In the genomic region with DNA sequence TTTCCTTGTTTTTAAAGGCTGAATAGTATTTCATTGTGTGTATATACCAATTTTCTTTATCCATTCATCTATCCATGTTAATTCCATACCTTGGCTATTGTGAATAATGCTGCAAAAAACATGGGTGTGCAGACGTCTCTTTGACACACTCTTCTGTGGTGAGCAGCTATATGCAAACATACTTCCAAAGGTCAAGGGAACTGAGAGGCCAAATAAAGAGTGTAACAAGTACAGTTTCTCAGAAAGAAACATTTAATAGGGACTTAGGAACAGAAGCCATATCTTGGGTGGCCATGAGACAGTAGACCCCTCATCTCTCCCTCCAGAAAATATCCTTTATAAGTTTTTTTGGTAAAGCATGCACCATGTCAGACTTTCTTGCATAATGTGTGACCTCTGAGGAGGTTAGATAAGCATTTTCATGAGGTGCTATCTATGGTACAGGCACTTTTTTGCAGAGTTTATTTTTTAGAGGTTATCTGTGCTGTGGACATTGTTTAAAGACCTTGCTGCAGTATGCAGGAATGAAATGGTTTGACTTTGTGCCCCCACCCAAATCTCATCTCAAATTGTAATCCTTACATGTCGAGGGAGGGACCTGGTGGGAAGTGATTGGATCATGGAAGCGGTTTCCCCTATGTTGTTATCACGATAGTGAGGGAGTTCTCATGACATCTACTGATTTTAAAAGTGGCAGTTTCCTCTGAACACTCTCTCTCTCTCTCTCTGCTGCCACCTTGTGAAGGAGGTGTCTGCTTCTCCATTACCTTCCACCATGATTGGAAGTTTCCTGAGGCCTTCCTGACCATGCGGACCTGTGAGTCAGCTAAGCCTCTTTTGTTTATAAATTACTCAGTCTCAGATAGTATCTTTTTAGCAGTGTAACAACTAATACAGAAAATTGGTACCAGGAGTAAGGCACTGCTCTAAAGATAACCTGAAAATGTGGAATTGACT, we compare ENCODE assay signal across 1 cellular context.
TF ChIP-seq lines count a peak whose summit lies in the region.

No MANE protein-coding gene starts in this region.

TF ChIP-seq in HepG2, 621 proteins besides CTCF, POLR2A, EP300 and RAD21 (continued from another document and continues in another):
- TF ChIP-seq, protein P1, sequence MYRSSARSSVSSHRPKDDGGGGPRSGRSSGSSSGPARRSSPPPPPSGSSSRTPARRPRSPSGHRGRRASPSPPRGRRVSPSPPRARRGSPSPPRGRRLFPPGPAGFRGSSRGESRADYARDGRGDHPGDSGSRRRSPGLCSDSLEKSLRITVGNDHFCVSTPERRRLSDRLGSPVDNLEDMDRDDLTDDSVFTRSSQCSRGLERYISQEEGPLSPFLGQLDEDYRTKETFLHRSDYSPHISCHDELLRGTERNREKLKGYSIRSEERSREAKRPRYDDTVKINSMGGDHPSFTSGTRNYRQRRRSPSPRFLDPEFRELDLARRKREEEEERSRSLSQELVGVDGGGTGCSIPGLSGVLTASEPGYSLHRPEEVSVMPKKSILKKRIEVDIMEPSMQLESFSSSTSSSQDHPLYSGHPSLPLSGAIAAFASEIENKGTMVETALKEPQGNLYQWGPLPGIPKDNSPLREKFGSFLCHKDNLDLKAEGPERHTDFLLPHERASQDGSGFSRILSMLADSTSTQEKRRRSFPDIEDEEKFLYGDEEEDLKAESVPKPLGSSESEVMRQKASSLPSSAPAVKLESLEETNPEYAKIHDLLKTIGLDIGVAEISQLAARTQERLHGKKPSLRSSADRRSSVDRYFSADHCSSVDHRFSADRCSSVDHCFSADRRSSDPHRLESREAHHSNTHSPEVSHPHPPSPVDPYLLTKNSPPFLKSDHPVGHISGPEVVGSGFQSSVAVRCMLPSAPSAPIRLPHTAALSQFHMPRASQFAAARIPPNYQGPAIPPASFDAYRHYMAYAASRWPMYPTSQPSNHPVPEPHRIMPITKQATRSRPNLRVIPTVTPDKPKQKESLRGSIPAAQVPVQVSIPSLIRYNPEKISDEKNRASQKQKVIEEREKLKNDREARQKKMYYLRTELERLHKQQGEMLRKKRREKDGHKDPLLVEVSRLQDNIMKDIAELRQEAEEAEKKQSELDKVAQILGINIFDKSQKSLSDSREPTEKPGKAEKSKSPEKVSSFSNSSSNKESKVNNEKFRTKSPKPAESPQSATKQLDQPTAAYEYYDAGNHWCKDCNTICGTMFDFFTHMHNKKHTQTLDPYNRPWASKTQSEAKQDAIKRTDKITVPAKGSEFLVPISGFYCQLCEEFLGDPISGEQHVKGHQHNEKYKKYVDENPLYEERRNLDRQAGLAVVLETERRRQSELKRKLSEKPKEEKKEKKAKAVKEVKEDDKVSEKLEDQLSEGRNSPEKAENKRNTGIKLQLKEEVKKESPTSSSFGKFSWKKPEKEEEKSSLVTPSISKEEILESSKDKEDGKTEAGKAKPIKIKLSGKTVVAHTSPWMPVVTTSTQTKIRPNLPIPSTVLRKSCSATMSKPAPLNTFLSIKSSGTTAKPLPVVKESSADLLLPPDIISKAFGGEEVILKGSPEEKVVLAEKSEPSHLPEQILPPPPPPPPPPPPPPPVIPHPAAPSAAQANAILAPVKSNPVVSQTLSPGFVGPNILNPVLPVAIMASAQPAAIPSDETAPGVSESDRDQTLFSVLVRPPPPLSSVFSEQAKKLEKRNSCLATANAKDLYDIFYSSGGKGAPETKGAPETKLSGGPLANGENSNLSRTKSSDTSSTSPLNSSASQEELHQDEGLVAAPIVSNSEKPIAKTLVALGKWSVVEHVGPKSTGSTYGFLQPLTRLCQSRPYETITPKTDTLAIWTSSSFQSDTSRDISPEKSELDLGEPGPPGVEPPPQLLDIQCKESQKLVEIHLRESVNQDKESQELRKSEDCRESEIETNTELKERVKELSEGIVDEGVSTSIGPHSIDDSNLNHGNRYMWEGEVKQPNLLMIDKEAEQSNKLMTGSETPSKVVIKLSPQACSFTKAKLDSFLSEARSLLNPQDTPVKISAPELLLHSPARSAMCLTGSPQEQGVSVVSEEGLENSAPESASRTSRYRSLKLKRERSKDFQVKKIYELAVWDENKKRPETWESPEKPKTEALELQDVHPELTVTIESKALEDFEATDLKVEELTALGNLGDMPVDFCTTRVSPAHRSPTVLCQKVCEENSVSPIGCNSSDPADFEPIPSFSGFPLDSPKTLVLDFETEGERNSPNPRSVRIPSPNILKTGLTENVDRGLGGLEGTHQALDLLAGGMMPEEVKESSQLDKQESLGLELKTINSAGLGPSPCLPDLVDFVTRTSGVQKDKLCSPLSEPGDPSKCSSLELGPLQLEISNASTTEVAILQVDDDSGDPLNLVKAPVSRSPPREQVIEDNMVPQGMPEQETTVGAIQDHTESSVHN (CRISPR knock-in tag; IDR thresholded peaks at IDR 0.05) = no peak
- TF ChIP-seq KLF16 (CRISPR knock-in tag; IDR thresholded peaks at IDR 0.05) = no peak
- TF ChIP-seq ZNF674 (CRISPR knock-in tag; IDR thresholded peaks at IDR 0.05; ENCODE audit: low read depth) = no peak
- TF ChIP-seq ZNF878 (CRISPR knock-in tag; IDR thresholded peaks at IDR 0.05) = no peak
- peak; percentile 62 for TF ChIP-seq STAG1 (CRISPR knock-in tag; IDR thresholded peaks at IDR 0.05)
- 0 out of 2 replicates have a peak, but pooled peaks have one; percentile 25 for TF ChIP-seq ELF3 (CRISPR knock-in tag; IDR thresholded peaks at IDR 0.05)
- no peak for TF ChIP-seq HNRNPH1 (optimal IDR thresholded peaks at IDR 0.05; ENCODE audit: low read depth, low read length)
- peak; percentile 24; the same call in 1 of the 2 replicates for TF ChIP-seq ERF (CRISPR knock-in tag; IDR thresholded peaks at IDR 0.05)
- TF ChIP-seq CC2D1A (CRISPR knock-in tag; IDR thresholded peaks at IDR 0.05) = no peak
- no peak for TF ChIP-seq NFKB2 (CRISPR knock-in tag; IDR thresholded peaks at IDR 0.05; ENCODE audit: borderline replicate concordance)
- peak; percentile 25; the same call in 1 of the 2 replicates for TF ChIP-seq PITX1 (CRISPR knock-in tag; IDR thresholded peaks at IDR 0.05)
- TF ChIP-seq ZNF614 (CRISPR knock-in tag; IDR thresholded peaks at IDR 0.05; ENCODE audit: borderline replicate concordance) = 0 out of 2 replicates have a peak, but pooled peaks have one; percentile 14
- no peak for TF ChIP-seq IRX3 (CRISPR knock-in tag; IDR thresholded peaks at IDR 0.05; ENCODE audit: borderline replicate concordance, low read depth)
- TF ChIP-seq, protein P2, sequence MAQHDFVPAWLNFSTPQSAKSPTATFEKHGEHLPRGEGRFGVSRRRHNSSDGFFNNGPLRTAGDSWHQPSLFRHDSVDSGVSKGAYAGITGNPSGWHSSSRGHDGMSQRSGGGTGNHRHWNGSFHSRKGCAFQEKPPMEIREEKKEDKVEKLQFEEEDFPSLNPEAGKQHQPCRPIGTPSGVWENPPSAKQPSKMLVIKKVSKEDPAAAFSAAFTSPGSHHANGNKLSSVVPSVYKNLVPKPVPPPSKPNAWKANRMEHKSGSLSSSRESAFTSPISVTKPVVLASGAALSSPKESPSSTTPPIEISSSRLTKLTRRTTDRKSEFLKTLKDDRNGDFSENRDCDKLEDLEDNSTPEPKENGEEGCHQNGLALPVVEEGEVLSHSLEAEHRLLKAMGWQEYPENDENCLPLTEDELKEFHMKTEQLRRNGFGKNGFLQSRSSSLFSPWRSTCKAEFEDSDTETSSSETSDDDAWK (CRISPR knock-in tag; IDR thresholded peaks at IDR 0.05) = no peak
- TF ChIP-seq PCBP2 (optimal IDR thresholded peaks at IDR 0.05; ENCODE audit: low read depth, low read length, poor library complexity, severe bottlenecking) = no peak
- TF ChIP-seq HMG20A (CRISPR knock-in tag; IDR thresholded peaks at IDR 0.05; ENCODE audit: borderline replicate concordance) = 0 out of 2 replicates have a peak, but pooled peaks have one; percentile 12
- TF ChIP-seq ATM (IDR thresholded peaks at IDR 0.05; ENCODE audit: borderline replicate concordance) = no peak
- 0 out of 2 replicates have a peak, but pooled peaks have one; percentile 25 for TF ChIP-seq ZNF335 (CRISPR knock-in tag; IDR thresholded peaks at IDR 0.05)
- no peak for TF ChIP-seq MED13 (CRISPR knock-in tag; IDR thresholded peaks at IDR 0.05)
- no peak for TF ChIP-seq TGIF2 (CRISPR knock-in tag; IDR thresholded peaks at IDR 0.05)
- peak; percentile 80 for TF ChIP-seq NR2F6 (IDR thresholded peaks at IDR 0.05)
- TF ChIP-seq NR2F6 (CRISPR knock-in tag; IDR thresholded peaks at IDR 0.05) = peak; percentile 54
- TF ChIP-seq HNF4A (CRISPR knock-in tag; IDR thresholded peaks at IDR 0.05) = peak; percentile 65
- TF ChIP-seq NR2F1 (CRISPR knock-in tag; IDR thresholded peaks at IDR 0.05) = peak; percentile 19 to 66; a peak in 3 of 4 replicates
- no peak; the same call in none of the 2 replicates for TF ChIP-seq MED1 (CRISPR knock-in tag; IDR thresholded peaks at IDR 0.05)
- TF ChIP-seq ZNF713 (CRISPR knock-in tag; IDR thresholded peaks at IDR 0.05) = no peak
- TF ChIP-seq NCOA2 (CRISPR knock-in tag; IDR thresholded peaks at IDR 0.05) = peak; percentile 30; the same call in 1 of the 2 replicates
- TF ChIP-seq, protein P3, sequence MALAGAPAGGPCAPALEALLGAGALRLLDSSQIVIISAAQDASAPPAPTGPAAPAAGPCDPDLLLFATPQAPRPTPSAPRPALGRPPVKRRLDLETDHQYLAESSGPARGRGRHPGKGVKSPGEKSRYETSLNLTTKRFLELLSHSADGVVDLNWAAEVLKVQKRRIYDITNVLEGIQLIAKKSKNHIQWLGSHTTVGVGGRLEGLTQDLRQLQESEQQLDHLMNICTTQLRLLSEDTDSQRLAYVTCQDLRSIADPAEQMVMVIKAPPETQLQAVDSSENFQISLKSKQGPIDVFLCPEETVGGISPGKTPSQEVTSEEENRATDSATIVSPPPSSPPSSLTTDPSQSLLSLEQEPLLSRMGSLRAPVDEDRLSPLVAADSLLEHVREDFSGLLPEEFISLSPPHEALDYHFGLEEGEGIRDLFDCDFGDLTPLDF (CRISPR knock-in tag; IDR thresholded peaks at IDR 0.05) = no peak
- no peak for TF ChIP-seq RXRB (CRISPR knock-in tag; IDR thresholded peaks at IDR 0.05; ENCODE audit: borderline replicate concordance)
- TF ChIP-seq NR2C2 (CRISPR knock-in tag; IDR thresholded peaks at IDR 0.05; ENCODE audit: borderline replicate concordance) = peak; percentile 45; the same call in 1 of the 2 replicates
- TF ChIP-seq, protein P4, sequence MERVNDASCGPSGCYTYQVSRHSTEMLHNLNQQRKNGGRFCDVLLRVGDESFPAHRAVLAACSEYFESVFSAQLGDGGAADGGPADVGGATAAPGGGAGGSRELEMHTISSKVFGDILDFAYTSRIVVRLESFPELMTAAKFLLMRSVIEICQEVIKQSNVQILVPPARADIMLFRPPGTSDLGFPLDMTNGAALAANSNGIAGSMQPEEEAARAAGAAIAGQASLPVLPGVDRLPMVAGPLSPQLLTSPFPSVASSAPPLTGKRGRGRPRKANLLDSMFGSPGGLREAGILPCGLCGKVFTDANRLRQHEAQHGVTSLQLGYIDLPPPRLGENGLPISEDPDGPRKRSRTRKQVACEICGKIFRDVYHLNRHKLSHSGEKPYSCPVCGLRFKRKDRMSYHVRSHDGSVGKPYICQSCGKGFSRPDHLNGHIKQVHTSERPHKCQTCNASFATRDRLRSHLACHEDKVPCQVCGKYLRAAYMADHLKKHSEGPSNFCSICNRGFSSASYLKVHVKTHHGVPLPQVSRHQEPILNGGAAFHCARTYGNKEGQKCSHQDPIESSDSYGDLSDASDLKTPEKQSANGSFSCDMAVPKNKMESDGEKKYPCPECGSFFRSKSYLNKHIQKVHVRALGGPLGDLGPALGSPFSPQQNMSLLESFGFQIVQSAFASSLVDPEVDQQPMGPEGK (CRISPR knock-in tag; IDR thresholded peaks at IDR 0.05) = 0 out of 2 replicates have a peak, but pooled peaks have one; percentile 6
- no peak for TF ChIP-seq ISX (CRISPR knock-in tag; conservative IDR thresholded peaks at IDR 0.05)
- no peak for TF ChIP-seq NR1H2 (CRISPR knock-in tag; IDR thresholded peaks at IDR 0.05; ENCODE audit: borderline replicate concordance, low read depth)
- TF ChIP-seq, protein P5, sequence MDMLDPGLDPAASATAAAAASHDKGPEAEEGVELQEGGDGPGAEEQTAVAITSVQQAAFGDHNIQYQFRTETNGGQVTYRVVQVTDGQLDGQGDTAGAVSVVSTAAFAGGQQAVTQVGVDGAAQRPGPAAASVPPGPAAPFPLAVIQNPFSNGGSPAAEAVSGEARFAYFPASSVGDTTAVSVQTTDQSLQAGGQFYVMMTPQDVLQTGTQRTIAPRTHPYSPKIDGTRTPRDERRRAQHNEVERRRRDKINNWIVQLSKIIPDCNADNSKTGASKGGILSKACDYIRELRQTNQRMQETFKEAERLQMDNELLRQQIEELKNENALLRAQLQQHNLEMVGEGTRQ (IDR thresholded peaks at IDR 0.05; ENCODE audit: low read depth, low read length) = no peak
- TF ChIP-seq, protein P5 (CRISPR knock-in tag; IDR thresholded peaks at IDR 0.05; ENCODE audit: borderline replicate concordance) = no peak
- TF ChIP-seq KAT7 (CRISPR knock-in tag; IDR thresholded peaks at IDR 0.05; ENCODE audit: borderline replicate concordance) = peak; percentile 29; the same call in 1 of the 2 replicates
- peak; percentile 14; the same call in 1 of the 2 replicates for TF ChIP-seq REPIN1 (CRISPR knock-in tag; IDR thresholded peaks at IDR 0.05; ENCODE audit: borderline replicate concordance, low read depth)
- TF ChIP-seq ZNF780A (CRISPR knock-in tag; IDR thresholded peaks at IDR 0.05) = no peak
- TF ChIP-seq FOSL2 (CRISPR knock-in tag; IDR thresholded peaks at IDR 0.05) = peak; percentile 25; the same call in 1 of the 2 replicates
- no peak for TF ChIP-seq ZNF766 (CRISPR knock-in tag; IDR thresholded peaks at IDR 0.05; ENCODE audit: borderline replicate concordance)
- no peak for TF ChIP-seq HMG20B (CRISPR knock-in tag; conservative IDR thresholded peaks at IDR 0.05)
- no peak for TF ChIP-seq ZNF782 (CRISPR knock-in tag; IDR thresholded peaks at IDR 0.05; ENCODE audit: borderline replicate concordance)
- no peak for TF ChIP-seq ZNF749 (CRISPR knock-in tag; IDR thresholded peaks at IDR 0.05; ENCODE audit: borderline replicate concordance)
- TF ChIP-seq BRD4 (CRISPR knock-in tag; IDR thresholded peaks at IDR 0.05) = 0 out of 2 replicates have a peak, but pooled peaks have one; percentile 17
- no peak for TF ChIP-seq MATR3 (CRISPR knock-in tag; IDR thresholded peaks at IDR 0.05)
- TF ChIP-seq ZFP1 (CRISPR knock-in tag; IDR thresholded peaks at IDR 0.05) = no peak
- TF ChIP-seq ZMAT3 (CRISPR knock-in tag; conservative IDR thresholded peaks at IDR 0.05) = no peak
- no peak for TF ChIP-seq RAD51 (IDR thresholded peaks at IDR 0.05; ENCODE audit: borderline replicate concordance)
